In genomic region chr6:137309078-137309762, GRCh38 we compare ENCODE assay signal across 8 cellular contexts.
DNase-seq lines count a peak whose midpoint lies in the region; ATAC-seq and TF ChIP-seq lines count a peak whose summit lies in the region.

No MANE protein-coding gene starts in this region.

- TF ChIP-seq POLR2A in prostate gland (IDR thresholded peaks at IDR 0.05) (no peak), vagina (IDR thresholded peaks at IDR 0.05) (no peak)

- no peaks in the 10 kb centered on the region for H3K36me3 Mint-ChIP-seq in activated T-helper 2 cell treated with anti-CD3 and anti-CD28 coated beads, Interferon-gamma antibody, Interleukin-2, Interleukin-4, amounts not matched to agents 10 μg/mL and 5 μg/mL and 100 μg/mL, durations not matched to agents 14 hours and 24 hours and 36 hours (ENCODE audit: low read depth)

- H3K4me3 ChIP-seq in fibroblast of villous mesenchyme (ENCODE audit: low read depth, low read length) (no peak overlapping the region), prostate gland (no peak overlapping the region), vagina (no peak overlapping the region)

- H3K4me1 ChIP-seq in prostate gland (replicated peaks) (no peaks in the 10 kb centered on the region), vagina (peaks cover 9% of the 10 kb centered on the region)

- H3K27ac ChIP-seq in prostate gland (peak overlapping the region; percentile 3 to 28), vagina (no peak overlapping the region)

- TF ChIP-seq CTCF in fibroblast of villous mesenchyme (IDR thresholded peaks at IDR 0.05; ENCODE audit: insufficient read depth, low read depth, low read length) (no peak), prostate gland (IDR thresholded peaks at IDR 0.05) (no peak), vagina (IDR thresholded peaks at IDR 0.05) (no peak)

- H3K9me3 ChIP-seq in prostate gland (no peaks in the 10 kb centered on the region), vagina (no peaks in the 10 kb centered on the region)

- ATAC-seq in GM19467 (IDR thresholded peaks at IDR 0.05; ENCODE audit: unreplicated experiment) = no peak

- H3K27me3 ChIP-seq in prostate gland (replicated peaks; ENCODE audit: insufficient read depth) (no peaks in the 10 kb centered on the region), vagina (no peaks in the 10 kb centered on the region)

- peak; percentile 82 for DNase-seq in DMS153 (lab: John Stamatoyannopoulos, UW)
- DNase-seq in HS-5 (ENCODE audit: low read depth) = peak; percentile 30
- DNase-seq in SK-MEL-5 (ENCODE audit: low read depth, low spot score) = peak; percentile 30
- peak; percentile 45 for DNase-seq in fibroblast of villous mesenchyme (ENCODE audit: low read depth)
- DNase-seq in prostate gland (ENCODE audit: low spot score) = peak; percentile 81
- no peak for DNase-seq in activated T-helper 2 cell treated with anti-CD3 and anti-CD28 coated beads, Interferon-gamma antibody, Interleukin-2, Interleukin-4, amounts not matched to agents 10 μg/mL and 5 μg/mL and 100 μg/mL, durations not matched to agents 14 hours and 24 hours and 36 hours (ENCODE audit: low spot score)
- DNase-seq in vagina (ENCODE audit: extremely low spot score in 2 of 2) = no peak

- peaks cover 11% of the 10 kb centered on the region for H3K27me3 Mint-ChIP-seq in activated T-helper 2 cell treated with anti-CD3 and anti-CD28 coated beads, Interferon-gamma antibody, Interleukin-2, Interleukin-4, amounts not matched to agents 10 μg/mL and 5 μg/mL and 100 μg/mL, durations not matched to agents 14 hours and 24 hours and 36 hours (ENCODE audit: low read depth)

- no peak overlapping the region for H3K4me3 Mint-ChIP-seq in activated T-helper 2 cell treated with anti-CD3 and anti-CD28 coated beads, Interferon-gamma antibody, Interleukin-2, Interleukin-4, amounts not matched to agents 10 μg/mL and 5 μg/mL and 100 μg/mL, durations not matched to agents 14 hours and 24 hours and 36 hours (ENCODE audit: low read depth)

- intact Hi-C loops in prostate gland (cut with DNase I) (no loop called here), vagina (cut with DNase I) (no loop called here)
- intact Hi-C loops in activated T-helper 2 cell treated with anti-CD3 and anti-CD28 coated beads, Interferon-gamma antibody, Interleukin-2, Interleukin-4, amounts not matched to agents 10 μg/mL and 5 μg/mL and 100 μg/mL, durations not matched to agents 14 hours and 24 hours and 36 hours (cut with micrococcal nuclease) = no loop called here

- H3K9me3 Mint-ChIP-seq in activated T-helper 2 cell treated with anti-CD3 and anti-CD28 coated beads, Interferon-gamma antibody, Interleukin-2, Interleukin-4, amounts not matched to agents 10 μg/mL and 5 μg/mL and 100 μg/mL, durations not matched to agents 14 hours and 24 hours and 36 hours = no peaks in the 10 kb centered on the region

- H3K36me3 ChIP-seq in prostate gland (no peaks in the 10 kb centered on the region), vagina (no peaks in the 10 kb centered on the region)

- peaks cover 7% of the 10 kb centered on the region for H3K4me1 Mint-ChIP-seq in activated T-helper 2 cell treated with anti-CD3 and anti-CD28 coated beads, Interferon-gamma antibody, Interleukin-2, Interleukin-4, amounts not matched to agents 10 μg/mL and 5 μg/mL and 100 μg/mL, durations not matched to agents 14 hours and 24 hours and 36 hours (ENCODE audit: low read depth)

- in situ Hi-C loops in SK-MEL-5 (cut with HindIII; ENCODE audit: low pct_unique_long_range_greater_than_20kb, low sequenced_read_pairs) = no loop called here

- WGBS in prostate gland = 26% methylated on average over 6 of the region's 6 CpGs

- H3K27ac Mint-ChIP-seq in activated T-helper 2 cell treated with anti-CD3 and anti-CD28 coated beads, Interferon-gamma antibody, Interleukin-2, Interleukin-4, amounts not matched to agents 10 μg/mL and 5 μg/mL and 100 μg/mL, durations not matched to agents 14 hours and 24 hours and 36 hours = no peak overlapping the region

Comparison
In these comparisons a context has a peak if more than half of its experiments do, and no peak if none do; other contexts are left out.
1. DNase-seq: peak in DMS153 (single experiment), HS-5 (single experiment), SK-MEL-5 (single experiment), fibroblast of villous mesenchyme (single experiment) and prostate gland (single experiment); none in activated T-helper 2 cell treated with anti-CD3 and anti-CD28 coated beads, Interferon-gamma antibody, Interleukin-2, Interleukin-4, amounts not matched to agents 10 μg/mL and 5 μg/mL and 100 μg/mL, durations not matched to agents 14 hours and 24 hours and 36 hours (single experiment) and vagina (0 of 2).